Comparison of ENCODE assay signal across 12 cellular contexts in the genomic region with DNA sequence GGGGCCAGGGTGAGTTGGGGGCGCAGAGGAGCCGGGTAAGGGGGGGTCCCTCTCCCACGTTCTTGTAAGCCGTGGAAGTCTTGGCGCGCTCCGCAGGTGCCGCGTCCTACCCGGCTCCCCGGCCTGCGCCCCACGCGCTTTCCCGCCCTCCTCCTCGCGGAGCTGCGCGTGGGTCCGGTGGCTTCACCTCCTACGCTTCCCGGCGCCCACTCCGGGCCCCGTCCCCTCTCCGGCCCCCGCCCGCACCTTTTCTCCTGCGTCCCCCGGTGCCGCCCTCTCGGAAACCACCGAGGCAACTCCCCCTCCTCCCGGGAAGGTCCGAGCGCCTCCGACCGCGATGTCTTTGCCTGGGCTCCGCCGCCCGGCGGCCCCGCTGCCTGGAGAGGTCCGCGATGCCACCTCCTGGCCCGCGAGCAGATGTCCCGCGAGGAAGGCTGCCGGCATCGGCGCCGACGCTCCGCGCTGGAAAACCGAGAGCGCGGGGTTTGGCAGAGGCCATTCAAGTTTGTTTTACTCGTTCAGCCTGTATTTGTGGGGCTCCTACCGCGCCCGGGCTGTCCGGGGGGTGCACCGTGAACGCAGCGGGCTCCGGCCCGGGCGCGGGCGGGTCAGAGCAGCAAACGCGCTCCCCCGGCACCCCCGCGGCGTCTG. TPM values are rescaled to one million over a fixed set of nuclear protein-coding genes. Genes with fewer than 3 reads are reported as not detected.
DNase-seq lines count a peak whose midpoint lies in the region; ATAC-seq and TF ChIP-seq lines count a peak whose summit lies in the region.
"Had no signal": no experiment of that assay in that cellular context is flagged by ENCODE, and none has a peak within 500 bp of the region (broad histone marks: within the 10 kb centered on the region; RNA-seq: fewer than 3 reads in every experiment).

No MANE protein-coding gene starts in this region.

- peaks cover 0 to 40% (median 27%) of the 10 kb centered on the region in 9 donors for H3K4me1 ChIP-seq in heart right ventricle
- peaks cover 0 to 36% of the 10 kb centered on the region in 2 donors for H3K4me1 ChIP-seq in right atrium auricular region
- no peaks in the 10 kb centered on the region for H3K4me1 ChIP-seq in HAP-1

- peaks cover 41% of the 10 kb centered on the region for H3K27me3 Mint-ChIP-seq in type B pancreatic cell

- no peaks in the 10 kb centered on the region for H3K4me1 Mint-ChIP-seq in type B pancreatic cell (ENCODE audit: unreplicated experiment)
- H3K4me1 Mint-ChIP-seq: activated CD4-positive, alpha-beta T cell treated with anti-CD3 and anti-CD28 coated beads, Interleukin-2, amount 10 ng/mL, durations not matched to agents 24 days and 14 days had no signal

- H3K9me3 ChIP-seq in heart right ventricle, result no peaks in the 10 kb centered on the region
- no peaks in the 10 kb centered on the region for H3K9me3 ChIP-seq in right atrium auricular region
- no peaks in the 10 kb centered on the region for H3K9me3 ChIP-seq in HAP-1

- ATAC-seq in heart right ventricle, result peak in 1 of 8 donors; percentile 50

- H3K4me3 ChIP-seq in heart right ventricle (no peak overlapping the region), right atrium auricular region (peak overlapping the region in 1 of 2 donors; percentile 28), choroid plexus epithelial cell (ENCODE audit: low read depth, low read length) (no peak overlapping the region), kidney epithelial cell (ENCODE audit: low read depth, low read length) (peak overlapping the region; percentile 24), HAP-1 (no peak overlapping the region)

- no peaks in the 10 kb centered on the region for H3K36me3 Mint-ChIP-seq in type B pancreatic cell

- WGBS in heart right ventricle, 2 donors, result 1 to 2% methylated on average over 70 to 79 of the region's 79 CpGs

- H3K9me3 Mint-ChIP-seq in type B pancreatic cell, result no peaks in the 10 kb centered on the region
- H3K9me3 Mint-ChIP-seq: activated CD4-positive, alpha-beta T cell treated with anti-CD3 and anti-CD28 coated beads, Interleukin-2, amount 10 ng/mL, durations not matched to agents 24 days and 14 days had no signal

- in situ Hi-C loops in HAP-1 (cut with MboI; ENCODE audit: low sequenced_read_pairs), result no loop called here

- TF ChIP-seq CTCF in heart right ventricle (IDR thresholded peaks at IDR 0.05) (peak in 5 of 9 donors; percentile 8 to 32 (median 20)), right atrium auricular region (IDR thresholded peaks at IDR 0.05) (peak in 1 of 2 donors; percentile 40), choroid plexus epithelial cell (conservative IDR thresholded peaks at IDR 0.05; ENCODE audit: low read depth, low read length) (peak; percentile 26), kidney epithelial cell (IDR thresholded peaks at IDR 0.05; ENCODE audit: insufficient read depth, low read length, poor library complexity, severe bottlenecking) (peak; percentile 33), type B pancreatic cell (conservative IDR thresholded peaks at IDR 0.05) (peak; percentile 46)

- H3K27ac Mint-ChIP-seq in type B pancreatic cell, result no peak overlapping the region
- H3K27ac Mint-ChIP-seq: activated CD4-positive, alpha-beta T cell treated with anti-CD3 and anti-CD28 coated beads, Interleukin-2, amount 10 ng/mL, durations not matched to agents 24 days and 14 days had no signal

- peaks cover 51 to 84% (median 82%) of the 10 kb centered on the region in 7 donors for H3K27me3 ChIP-seq in heart right ventricle
- H3K27me3 ChIP-seq in right atrium auricular region, result peaks cover 13 to 41% of the 10 kb centered on the region in 2 donors
- H3K27me3 ChIP-seq in kidney epithelial cell (ENCODE audit: control insufficient read depth, insufficient read depth, low read length), result peaks cover 84% of the 10 kb centered on the region
- peaks cover 17% of the 10 kb centered on the region; the same call in 1 of the 2 replicates for H3K27me3 ChIP-seq in HAP-1 (ENCODE audit: low read depth)

- intact Hi-C loops in heart right ventricle (cut with DNase I), result loop anchor here in 2 of 10 donors (10.0 kb wide), 1 partner anchor 134 kb away; no protein-coding TSS in a partner anchor

- H3K36me3 ChIP-seq in heart right ventricle (peaks cover 0 to 6% (median 0%) of the 10 kb centered on the region in 9 donors), right atrium auricular region (no peaks in the 10 kb centered on the region), kidney epithelial cell (ENCODE audit: control insufficient read depth, insufficient read depth, low read length) (no peaks in the 10 kb centered on the region), HAP-1 (replicated peaks) (no peaks in the 10 kb centered on the region)

- H3K27ac ChIP-seq in heart right ventricle, result no peak overlapping the region
- no peak overlapping the region for H3K27ac ChIP-seq in right atrium auricular region
- H3K27ac ChIP-seq: C4-2B had no signal

- DNase-seq in heart right ventricle (no peak), right atrium auricular region (ENCODE audit: low spot score) (no peak), choroid plexus epithelial cell (ENCODE audit: low read depth) (peak; percentile 10), kidney epithelial cell (ENCODE audit: low read depth) (no peak), type B pancreatic cell (ENCODE audit: extremely low spot score, unreplicated experiment) (no peak), HAP-1 (ENCODE audit: low spot score in 2 of 2) (no peak), NCI-H1436 (lab: John Stamatoyannopoulos, UW) (no peak), mucosa of gallbladder (ENCODE audit: low spot score) (no peak)
- DNase-seq: activated CD4-positive, alpha-beta T cell treated with anti-CD3 and anti-CD28 coated beads, Interleukin-2, amount 10 ng/mL, durations not matched to agents 24 days and 14 days; NCI-H345 had no signal

- no peak overlapping the region for H3K4me3 Mint-ChIP-seq in type B pancreatic cell
- H3K4me3 Mint-ChIP-seq: activated CD4-positive, alpha-beta T cell treated with anti-CD3 and anti-CD28 coated beads, Interleukin-2, amount 10 ng/mL, durations not matched to agents 24 days and 14 days had no signal

RNA-seq across cellular contexts. Expression of a gene that starts 2.4 kb away (rescaled TPM):
- total RNA-seq in heart right ventricle (not detected), right atrium auricular region (not detected), kidney epithelial cell (2.6 TPM in 1 of 2 replicates, not detected in the other), type B pancreatic cell (ENCODE audit: low replicate concordance) (0.14 and 0.26 TPM in 2 replicates), mucosa of gallbladder (not detected)
- under 1 TPM; 0.17 to 0.51 TPM for polyA plus RNA-seq in heart right ventricle
- total RNA-seq: activated CD4-positive, alpha-beta T cell treated with anti-CD3 and anti-CD28 coated beads, Interleukin-2, amount 10 ng/mL, durations not matched to agents 24 days and 14 days; pulmonary artery endothelial cell had no signal
